ENCODE assay signal across 1 cellular context in genomic region chr20:24994470-24995368, GRCh38.
TF ChIP-seq lines count a peak whose summit lies in the region.

No MANE protein-coding gene starts in this region.

TF ChIP-seq in HepG2, 621 proteins besides CTCF, POLR2A, EP300 and RAD21 (continued from another document and continues in another):
- TF ChIP-seq TFDP2 (CRISPR knock-in tag; IDR thresholded peaks at IDR 0.05), result no peak
- TF ChIP-seq PITX1 (CRISPR knock-in tag; IDR thresholded peaks at IDR 0.05), result no peak
- no peak for TF ChIP-seq HOXA7 (CRISPR knock-in tag; IDR thresholded peaks at IDR 0.05)
- TF ChIP-seq ZNF138 (CRISPR knock-in tag; IDR thresholded peaks at IDR 0.05; ENCODE audit: low read depth), result no peak
- TF ChIP-seq ZNF687 (CRISPR knock-in tag; IDR thresholded peaks at IDR 0.05), result peak; percentile 31
- TF ChIP-seq IRF2 (CRISPR knock-in tag; IDR thresholded peaks at IDR 0.05), result peak; percentile 69
- TF ChIP-seq ATF7 (IDR thresholded peaks at IDR 0.05), result no peak
- TF ChIP-seq ATF7 (CRISPR knock-in tag; IDR thresholded peaks at IDR 0.05), result no peak
- no peak for TF ChIP-seq ZNF407 (CRISPR knock-in tag; IDR thresholded peaks at IDR 0.05; ENCODE audit: not compliant biosample characterization)
- TF ChIP-seq HDAC6 (IDR thresholded peaks at IDR 0.05; ENCODE audit: low read depth, low read length), result no peak
- TF ChIP-seq GRHL1 (CRISPR knock-in tag; conservative IDR thresholded peaks at IDR 0.05), result no peak
- no peak for TF ChIP-seq ZNF460 (CRISPR knock-in tag; IDR thresholded peaks at IDR 0.05; ENCODE audit: borderline replicate concordance)
- TF ChIP-seq GZF1 (CRISPR knock-in tag; IDR thresholded peaks at IDR 0.05), result no peak
- TF ChIP-seq DPF2 (CRISPR knock-in tag; IDR thresholded peaks at IDR 0.05; ENCODE audit: borderline replicate concordance, low read depth), result no peak
- TF ChIP-seq ZBTB40 (IDR thresholded peaks at IDR 0.05), result no peak
- TF ChIP-seq ZBTB40 (CRISPR knock-in tag; IDR thresholded peaks at IDR 0.05), result 0 out of 2 replicates have a peak, but pooled peaks have one; percentile 34
- TF ChIP-seq RBAK (CRISPR knock-in tag; IDR thresholded peaks at IDR 0.05), result no peak
- TF ChIP-seq TRAFD1 (CRISPR knock-in tag; IDR thresholded peaks at IDR 0.05; ENCODE audit: borderline replicate concordance), result no peak
- TF ChIP-seq ATF7-NPFF (CRISPR knock-in tag; IDR thresholded peaks at IDR 0.05; ENCODE audit: low read depth), result no peak
- no peak for TF ChIP-seq PTBP1 (IDR thresholded peaks at IDR 0.05; ENCODE audit: low read depth, low read length, poor library complexity, severe bottlenecking)
- no peak for TF ChIP-seq SRF (IDR thresholded peaks at IDR 0.05; ENCODE audit: low read depth, low read length)
- no peak for TF ChIP-seq KMT2A (CRISPR knock-in tag; IDR thresholded peaks at IDR 0.05)
- TF ChIP-seq ZSCAN20 (CRISPR knock-in tag; IDR thresholded peaks at IDR 0.05; ENCODE audit: borderline replicate concordance), result no peak
- TF ChIP-seq CREB1 (IDR thresholded peaks at IDR 0.05), result no peak
- no peak for TF ChIP-seq CREB1 (CRISPR knock-in tag; IDR thresholded peaks at IDR 0.05)
- TF ChIP-seq LCORL (IDR thresholded peaks at IDR 0.05), result no peak
- peak; percentile 70; the same call in 1 of the 2 replicates for TF ChIP-seq LCORL (CRISPR knock-in tag; IDR thresholded peaks at IDR 0.05)
- TF ChIP-seq SP2 (CRISPR knock-in tag; IDR thresholded peaks at IDR 0.05), result no peak
- TF ChIP-seq MBD4 (IDR thresholded peaks at IDR 0.05; ENCODE audit: borderline replicate concordance, low read length), result no peak
- TF ChIP-seq ZNF446 (CRISPR knock-in tag; IDR thresholded peaks at IDR 0.05), result no peak
